ENCODE assay signal across 8 cellular contexts in the genomic region with DNA sequence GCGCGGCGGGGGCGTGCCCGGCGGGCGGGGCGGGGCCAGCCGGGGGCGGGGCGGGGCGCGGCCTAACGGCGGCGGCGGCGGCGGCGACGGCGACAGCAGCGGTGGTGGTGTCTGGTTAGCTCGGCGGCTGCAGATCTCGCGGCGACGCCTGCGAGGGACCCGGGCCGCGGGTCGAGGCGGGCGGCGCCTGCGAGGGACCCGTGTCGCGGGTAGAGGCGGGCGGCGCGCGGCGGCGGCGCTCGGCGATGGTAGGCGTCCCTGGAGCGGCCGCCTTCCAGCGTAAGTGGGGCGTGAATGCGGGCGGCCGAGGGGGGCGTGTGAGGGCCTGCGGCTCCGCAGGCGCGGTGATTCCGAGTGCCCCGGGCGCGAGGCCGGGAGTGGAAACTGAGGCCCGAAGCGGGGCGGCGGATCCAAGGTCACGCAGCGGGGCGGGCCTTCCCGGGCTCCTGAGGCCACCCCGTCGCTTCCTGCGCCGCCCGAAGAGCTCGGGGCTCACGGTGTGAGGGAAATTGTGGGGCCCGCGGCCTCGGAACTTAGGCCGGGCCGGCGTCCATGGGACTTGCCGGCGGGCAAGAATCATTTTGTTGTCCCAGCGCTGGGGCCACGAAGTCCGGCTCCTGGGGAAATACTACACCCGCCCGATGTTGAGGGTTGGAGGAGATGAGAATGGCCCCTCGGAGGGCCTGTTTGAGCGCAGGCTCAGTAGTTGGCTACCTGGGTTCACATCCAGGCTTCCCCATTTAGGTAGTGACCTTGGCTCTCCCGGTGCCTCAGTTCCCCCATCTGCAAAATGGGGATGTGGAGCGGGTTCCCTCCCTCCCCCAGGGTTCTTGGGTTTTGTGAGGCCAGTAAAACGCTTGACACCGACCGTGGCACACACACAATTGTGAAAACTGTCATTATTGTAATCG. TPM values are rescaled to one million over a fixed set of nuclear protein-coding genes. Genes with fewer than 3 reads are reported as not detected.
A peak's percentile ranks its signal among the peaks of the same experiment; 100 is the strongest.
DNase-seq lines count a peak whose midpoint lies in the region; ATAC-seq and TF ChIP-seq lines count a peak whose summit lies in the region.

A gene (plus strand): TSS at position 74 of the 911 bp plus-strand sequence. CDS start 172 bp downstream, at position 246.

- peak within 1 kb of the TSS; percentile 86 for H3K9ac ChIP-seq in neuronal stem cell (ENCODE audit: low read depth, low read length, poor library complexity)

- no peaks in the 10 kb centered on the region for H3K9me3 Mint-ChIP-seq in activated CD4-positive, alpha-beta memory T cell treated with anti-CD3 and anti-CD28 coated beads, Interleukin-2, amount 10 ng/mL, durations not matched to agents 7 days and 5 days

- H2AK5ac ChIP-seq in neuronal stem cell (ENCODE audit: low read depth, low read length), result peak within 1 kb of the TSS; percentile 37

- H3K4me2 ChIP-seq in neuronal stem cell (ENCODE audit: insufficient read depth, low read length, poor library complexity, severe bottlenecking), result peak within 1 kb of the TSS; percentile 91

- POLR2A ChIA-PET in activated CD4-positive, alpha-beta memory T cell treated with anti-CD3 and anti-CD28 coated beads, Interleukin-2, amount 10 ng/mL, durations not matched to agents 7 days and 5 days (lab: Charles Lee), result interaction anchor here (0.7 to 2.5 kb wide), 36 partner anchors 10 to 622 kb away, joined by 3 to 42 read pairs (median 4); a partner anchor contains a TSS

- peak; percentile 61 for DNase-seq in ELF-1 (ENCODE audit: low read depth, low spot score)
- DNase-seq in activated CD4-positive, alpha-beta memory T cell treated with anti-CD3 and anti-CD28 coated beads, Interleukin-2, amount 10 ng/mL, durations not matched to agents 7 days and 5 days, result peak; percentile 63
- peak; percentile 55 to 82 for DNase-seq in foreskin fibroblast
- no peak for DNase-seq in neuronal stem cell (ENCODE audit: low spot score)
- no peak for DNase-seq in NCI-H446 treated with DMSO at 0.1 percent for 48 hours (lab: John Stamatoyannopoulos, UW)
- no peak for DNase-seq in NCI-H1694 treated with DMSO at 0.1 percent for 48 hours (lab: John Stamatoyannopoulos, UW)

- no peak within 1 kb of the TSS for H2BK12ac ChIP-seq in neuronal stem cell (ENCODE audit: low read length)

- H3K23ac ChIP-seq in neuronal stem cell (ENCODE audit: low read depth, low read length, poor library complexity), result peak within 1 kb of the TSS; percentile 92

- WGBS in neuronal stem cell (ENCODE audit: extremely low coverage in 2 of 2, insufficient read length in 2 of 2, insufficient replicate concordance in 1 of 2), 2 donors, result no CpG with 5 or more reads among the region's 105 CpGs

- peak within 1 kb of the TSS; percentile 99 for H2AFZ ChIP-seq in neuronal stem cell (ENCODE audit: low read length)

- peak within 1 kb of the TSS; percentile 84 for H3K4me3 Mint-ChIP-seq in activated CD4-positive, alpha-beta memory T cell treated with anti-CD3 and anti-CD28 coated beads, Interleukin-2, amount 10 ng/mL, durations not matched to agents 7 days and 5 days

- H3K27me3 Mint-ChIP-seq in activated CD4-positive, alpha-beta memory T cell treated with anti-CD3 and anti-CD28 coated beads, Interleukin-2, amount 10 ng/mL, durations not matched to agents 7 days and 5 days, result no peaks in the 10 kb centered on the region

- peaks cover 6% of the 10 kb centered on the region for H3K79me1 ChIP-seq in neuronal stem cell (ENCODE audit: low read depth, low read length)

- H2BK15ac ChIP-seq in neuronal stem cell (ENCODE audit: low read length), result peak within 1 kb of the TSS; percentile 58

- H3K27ac Mint-ChIP-seq in activated CD4-positive, alpha-beta memory T cell treated with anti-CD3 and anti-CD28 coated beads, Interleukin-2, amount 10 ng/mL, durations not matched to agents 7 days and 5 days, result peak within 1 kb of the TSS; percentile 75

- H4K8ac ChIP-seq in neuronal stem cell (ENCODE audit: low read depth, low read length), result no peak within 1 kb of the TSS

- peaks cover 14% of the 10 kb centered on the region for H3K4me1 Mint-ChIP-seq in activated CD4-positive, alpha-beta memory T cell treated with anti-CD3 and anti-CD28 coated beads, Interleukin-2, amount 10 ng/mL, durations not matched to agents 7 days and 5 days

- no peak within 1 kb of the TSS for H4K91ac ChIP-seq in neuronal stem cell (ENCODE audit: low read depth, low read length, poor library complexity)

- no peak within 1 kb of the TSS for H2BK5ac ChIP-seq in neuronal stem cell (ENCODE audit: low read length)

- peak; percentile 40 for ATAC-seq in GM19468 (IDR thresholded peaks at IDR 0.05; ENCODE audit: extremely low read depth, unreplicated experiment)
- ATAC-seq in HG03575 (IDR thresholded peaks at IDR 0.05; ENCODE audit: extremely low read depth, insufficient number of reproducible peaks, low FRiP score, unreplicated experiment), result peak; percentile 21

- H2BK120ac ChIP-seq in neuronal stem cell (ENCODE audit: low read depth, low read length), result no peak within 1 kb of the TSS

- CTCF ChIA-PET in activated CD4-positive, alpha-beta memory T cell treated with anti-CD3 and anti-CD28 coated beads, Interleukin-2, amount 10 ng/mL, durations not matched to agents 7 days and 5 days (lab: Charles Lee), result interaction anchor here (0.5 to 1.7 kb wide), 7 partner anchors 25 to 296 kb away, joined by 3 to 12 read pairs (median 3); a partner anchor contains a TSS

- peaks cover 0 to 2% (median 0%) of the 10 kb centered on the region in 3 experiments for H3K27me3 ChIP-seq in neuronal stem cell (ENCODE audit: control insufficient read depth in 3 of 3, insufficient read depth in 3 of 3, low read depth in 1 of 3, low read length in 3 of 3)

- no peak for TF ChIP-seq CTCF in foreskin fibroblast (IDR thresholded peaks at IDR 0.05; ENCODE audit: low read depth, low read length)

- H3K9me3 ChIP-seq in neuronal stem cell (replicated peaks in 1 of 2; ENCODE audit: control insufficient read depth in 2 of 2, insufficient read depth in 1 of 2, low read depth in 1 of 2, low read length in 2 of 2), result no peaks in the 10 kb centered on the region

- H3K4me3 ChIP-seq in foreskin fibroblast (ENCODE audit: low read depth in 1 of 2, low read length in 2 of 2), result peak within 1 kb of the TSS; percentile 77 to 95
- H3K4me3 ChIP-seq in neuronal stem cell (ENCODE audit: low read length in 2 of 2), result peak within 1 kb of the TSS; percentile 64 to 94

- H3K18ac ChIP-seq in neuronal stem cell (ENCODE audit: low read length), result peak within 1 kb of the TSS; percentile 98

- H3K4me1 ChIP-seq in neuronal stem cell (ENCODE audit: control insufficient read depth in 2 of 2, insufficient read depth in 1 of 2, low read depth in 1 of 2, low read length in 2 of 2), result peaks cover 0 to 3% of the 10 kb centered on the region in 2 donors

- peak within 1 kb of the TSS; percentile 81 for H3K27ac ChIP-seq in neuronal stem cell (replicated peaks; ENCODE audit: low read length)

- H3K4ac ChIP-seq in neuronal stem cell (ENCODE audit: low read length), result no peak within 1 kb of the TSS

- peaks cover 0 to 8% of the 10 kb centered on the region in 2 donors for H3K36me3 ChIP-seq in neuronal stem cell (replicated peaks in 1 of 2; ENCODE audit: control insufficient read depth in 2 of 2, insufficient read depth in 2 of 2, low read length in 2 of 2)

- H3K14ac ChIP-seq in neuronal stem cell (ENCODE audit: low read length), result peak within 1 kb of the TSS; percentile 71

- H3K36me3 Mint-ChIP-seq in activated CD4-positive, alpha-beta memory T cell treated with anti-CD3 and anti-CD28 coated beads, Interleukin-2, amount 10 ng/mL, durations not matched to agents 7 days and 5 days (ENCODE audit: low read depth), result peaks cover 3% of the 10 kb centered on the region

RNA-seq across cellular contexts. Expression of the gene that starts here (rescaled TPM):
- 10 to 100 TPM; 19.2 to 20.3 TPM for total RNA-seq in activated CD4-positive, alpha-beta memory T cell treated with anti-CD3 and anti-CD28 coated beads, Interleukin-2, amount 10 ng/mL, durations not matched to agents 7 days and 5 days
- 10.0 TPM for polyA plus RNA-seq in neuronal stem cell (2013, experiment 1 of 2)
- 10.9 TPM for polyA plus RNA-seq in neuronal stem cell (2013, experiment 2 of 2)

Comparison
In these comparisons a context has a peak if more than half of its experiments do, and no peak if none do; other contexts are left out.
1. DNase-seq: peak in ELF-1 (single experiment), activated CD4-positive, alpha-beta memory T cell treated with anti-CD3 and anti-CD28 coated beads, Interleukin-2, amount 10 ng/mL, durations not matched to agents 7 days and 5 days (single experiment) and foreskin fibroblast (2 of 2); none in neuronal stem cell (single experiment), NCI-H446 treated with DMSO at 0.1 percent for 48 hours (single experiment) and NCI-H1694 treated with DMSO at 0.1 percent for 48 hours (single experiment).